Comparison of ENCODE assay signal across 30 cellular contexts in genomic region chrX:42097491-42097890, GRCh38.
"Had no signal": no experiment of that assay in that cellular context is flagged by ENCODE, and none has a peak within 500 bp of the region (broad histone marks: within the 10 kb centered on the region; RNA-seq: fewer than 3 reads in every experiment).

No MANE protein-coding gene starts in this region.

- H3K27ac Mint-ChIP-seq: activated CD8-positive, alpha-beta T cell treated with anti-CD3 and anti-CD28 coated beads, Interleukin-2, amount 10 ng/mL, durations not matched to agents 7 days and 5 days; activated naive CD4-positive, alpha-beta T cell treated with anti-CD3 and anti-CD28 coated beads, Interleukin-2, amount 50 U/mL, for 24 hours; activated T-helper 1 cell treated with anti-CD3 and anti-CD28 coated beads, Interleukin-12 subunit alpha, Interleukin-12 subunit beta, Interleukin-2, Interleukin-4 antibody, amounts not matched to agents 30 ng/mL and 10 ng/mL and 1 ng/mL, durations not matched to agents 14 hours and 24 hours and 36 hours had no signal

- H3K27me3 ChIP-seq: body of pancreas, SJSA1 had no signal

- H3K27me3 Mint-ChIP-seq: activated naive CD4-positive, alpha-beta T cell treated with anti-CD3 and anti-CD28 coated beads, Interleukin-2, amount 50 U/mL, for 24 hours had no signal

- H3K4me2 ChIP-seq: KMS-11 had no signal

- H3K9ac ChIP-seq: KMS-11 had no signal

- H3K27ac ChIP-seq: body of pancreas, KMS-11, RWPE1, SJSA1 had no signal

- ATAC-seq: activated CD8-positive, alpha-beta T cell treated with anti-CD3 and anti-CD28 coated beads, Interleukin-2, amount 10 ng/mL, durations not matched to agents 7 days and 5 days; body of pancreas; Panc1; SK-N-SH treated with all-trans-retinoic acid at 6 μM for 48 hours had no signal

- H3K4me3 ChIP-seq: body of pancreas, SJSA1 had no signal

- H3K4me3 Mint-ChIP-seq: activated CD8-positive, alpha-beta T cell treated with anti-CD3 and anti-CD28 coated beads, Interleukin-2, amount 10 ng/mL, durations not matched to agents 7 days and 5 days; activated naive CD4-positive, alpha-beta T cell treated with anti-CD3 and anti-CD28 coated beads, Interleukin-2, amount 50 U/mL, for 24 hours; activated T-helper 1 cell treated with anti-CD3 and anti-CD28 coated beads, Interleukin-12 subunit alpha, Interleukin-12 subunit beta, Interleukin-2, Interleukin-4 antibody, amounts not matched to agents 30 ng/mL and 10 ng/mL and 1 ng/mL, durations not matched to agents 14 hours and 24 hours and 36 hours had no signal

- H3K9me3 ChIP-seq: body of pancreas, SJSA1 had no signal

- H3K36me3 Mint-ChIP-seq: activated naive CD4-positive, alpha-beta T cell treated with anti-CD3 and anti-CD28 coated beads, Interleukin-2, amount 50 U/mL, for 24 hours had no signal

- H3K36me3 ChIP-seq: SJSA1 had no signal

- DNase-seq: activated CD4-positive, alpha-beta T cell treated with anti-CD3 and anti-CD28 coated beads for 48 hours; activated CD4-positive, alpha-beta T cell treated with anti-CD3 and anti-CD28 coated beads, Interleukin-2, amount 50 U/mL, for 4 hours; activated CD4-positive, CD25-positive, alpha-beta regulatory T cell treated with anti-CD3 and anti-CD28 coated beads, Interleukin-2, amount 50 U/mL, for 72 hours; activated CD8-positive, alpha-beta memory T cell treated with anti-CD3 and anti-CD28 coated beads, Interleukin-2, amount 50 U/mL, for 48 hours; activated CD8-positive, alpha-beta T cell treated with anti-CD3 and anti-CD28 coated beads, Interleukin-2, amount 10 ng/mL, durations not matched to agents 7 days and 5 days; activated effector memory CD4-positive, alpha-beta T cell treated with Interleukin-2 at 50 U/mL for 16 hours; activated naive CD4-positive, alpha-beta T cell; activated T-cell treated with anti-CD3 and anti-CD28 coated beads, Interleukin-2, amount 50 U/mL, for 1 hour; aorta; body of pancreas; central memory CD4-positive, alpha-beta T cell; MV-4-11; NCI-H1092 treated with DMSO at 0.1 percent for 48 hours; NCI-H1436; NCI-H1694 treated with DMSO at 0.1 percent for 48 hours; NCI-H2029 treated with DMSO at 0.1 percent for 48 hours; NCI-H345; NCI-H510A; NCI-H526 treated with DMSO at 0.1 percent for 48 hours; NCI-H82; OCI-M1; Right ventricle myocardium superior; SW 1271 had no signal

- H3K9me3 Mint-ChIP-seq: activated naive CD4-positive, alpha-beta T cell treated with anti-CD3 and anti-CD28 coated beads, Interleukin-2, amount 50 U/mL, for 24 hours; activated T-helper 1 cell treated with anti-CD3 and anti-CD28 coated beads, Interleukin-12 subunit alpha, Interleukin-12 subunit beta, Interleukin-2, Interleukin-4 antibody, amounts not matched to agents 30 ng/mL and 10 ng/mL and 1 ng/mL, durations not matched to agents 14 hours and 24 hours and 36 hours had no signal

- H3K4me1 ChIP-seq: body of pancreas had no signal
